Comparison of ENCODE assay signal across 1 cellular context in the genomic region with DNA sequence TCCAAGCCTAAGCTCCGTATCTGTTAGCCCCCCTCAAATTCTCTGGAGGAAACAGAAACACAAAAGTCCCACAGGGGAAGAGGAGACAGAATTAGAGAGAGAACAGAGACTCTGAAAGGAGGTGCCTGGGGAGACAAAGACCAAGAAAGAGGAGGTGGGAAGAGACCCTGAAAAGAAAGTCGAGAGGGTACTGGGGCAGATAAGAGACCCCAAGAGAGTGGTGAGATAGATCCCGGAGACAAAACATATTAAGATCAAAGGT.
TF ChIP-seq lines count a peak whose summit lies in the region.

No MANE protein-coding gene starts in this region.

TF ChIP-seq in endothelial cell of umbilical vein, 7 proteins besides CTCF, POLR2A, EP300 and RAD21:
- no peak for TF ChIP-seq EZH2 (IDR thresholded peaks at IDR 0.05; ENCODE audit: borderline replicate concordance, low read depth, low read length, severe bottlenecking)
- no peak for TF ChIP-seq JUN (IDR thresholded peaks at IDR 0.05; ENCODE audit: borderline replicate concordance, insufficient read depth, insufficient read length, low read depth)
- TF ChIP-seq POLR2AphosphoS5 (IDR thresholded peaks at IDR 0.05; ENCODE audit: insufficient read depth, low read depth, low read length), result no peak
- TF ChIP-seq GATA2 (IDR thresholded peaks at IDR 0.05; ENCODE audit: insufficient read depth, insufficient read length, low read depth, low read length), result no peak
- no peak for TF ChIP-seq FOS (IDR thresholded peaks at IDR 0.05; ENCODE audit: borderline replicate concordance, insufficient read depth, low read length)
- TF ChIP-seq, protein P1, sequence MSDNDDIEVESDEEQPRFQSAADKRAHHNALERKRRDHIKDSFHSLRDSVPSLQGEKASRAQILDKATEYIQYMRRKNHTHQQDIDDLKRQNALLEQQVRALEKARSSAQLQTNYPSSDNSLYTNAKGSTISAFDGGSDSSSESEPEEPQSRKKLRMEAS (IDR thresholded peaks at IDR 0.05; ENCODE audit: insufficient read depth, insufficient read length), result no peak
- TF ChIP-seq MYC (IDR thresholded peaks at IDR 0.05; ENCODE audit: low read depth, low read length), result no peak
